Comparison of ENCODE assay signal across 17 cellular contexts in genomic region chr10:110190170-110190569, GRCh38. TPM values are rescaled to one million over a fixed set of nuclear protein-coding genes. Genes with fewer than 3 reads are reported as not detected.
DNase-seq lines count a peak whose midpoint lies in the region; ATAC-seq and TF ChIP-seq lines count a peak whose summit lies in the region.
"Had no signal": no experiment of that assay in that cellular context is flagged by ENCODE, and none has a peak within 500 bp of the region (broad histone marks: within the 10 kb centered on the region; RNA-seq: fewer than 3 reads in every experiment).

No MANE protein-coding gene starts in this region.

- H3K9me3 Mint-ChIP-seq in activated CD8-positive, alpha-beta memory T cell treated with anti-CD3 and anti-CD28 coated beads, Interleukin-2, amount 10 ng/mL, durations not matched to agents 7 days and 5 days (ENCODE audit: low read depth): no peaks in the 10 kb centered on the region
- H3K9me3 Mint-ChIP-seq in osteocyte (ENCODE audit: unreplicated experiment): peaks cover 7% of the 10 kb centered on the region
- H3K9me3 Mint-ChIP-seq: H9 had no signal

- CTCF ChIA-PET in activated CD8-positive, alpha-beta memory T cell treated with anti-CD3 and anti-CD28 coated beads, Interleukin-2, amount 10 ng/mL, durations not matched to agents 7 days and 5 days (lab: Charles Lee): interaction anchor here (0.9 to 2.6 kb wide), 4 partner anchors 15 to 52 kb away, joined by 3 to 8 read pairs (median 6); partner anchors contain the start of gene MXI1
- CTCF ChIA-PET in HEK293 (lab: Yijun Ruan, JAX): interaction anchor here (1.2 to 6.3 kb wide), 2 partner anchors 16 to 17 kb away, joined by 3 to 23 read pairs; partner anchors contain the start of gene MXI1

- no peak for TF ChIP-seq CTCF in HEK293 (tag by site-specific recombination; IDR thresholded peaks at IDR 0.05)
- TF ChIP-seq CTCF in osteocyte (IDR thresholded peaks at IDR 0.05): no peak
- TF ChIP-seq CTCF in GM13977 (IDR thresholded peaks at IDR 0.05; ENCODE audit: extremely low read depth, insufficient read depth, missing control alignments): no peak

- no peaks in the 10 kb centered on the region for H3K9me3 ChIP-seq in HEK293 (ENCODE audit: control insufficient read depth, insufficient read depth, low read depth, low read length)
- H3K9me3 ChIP-seq: BLaER1 had no signal

- H3K36me3 Mint-ChIP-seq in activated CD8-positive, alpha-beta memory T cell treated with anti-CD3 and anti-CD28 coated beads, Interleukin-2, amount 10 ng/mL, durations not matched to agents 7 days and 5 days: peaks cover 6% of the 10 kb centered on the region
- H3K36me3 Mint-ChIP-seq in osteocyte (ENCODE audit: unreplicated experiment): no peaks in the 10 kb centered on the region

- no peak overlapping the region for H3K27ac Mint-ChIP-seq in activated CD8-positive, alpha-beta memory T cell treated with anti-CD3 and anti-CD28 coated beads, Interleukin-2, amount 10 ng/mL, durations not matched to agents 7 days and 5 days
- no peak overlapping the region for H3K27ac Mint-ChIP-seq in osteocyte (ENCODE audit: unreplicated experiment)
- H3K27ac Mint-ChIP-seq: H9 had no signal

- POLR2A ChIA-PET in HEK293 (lab: Yijun Ruan, JAX): interaction anchor here (1.4 kb wide), 1 partner anchor 21 kb away, joined by 3 read pairs; no protein-coding TSS in a partner anchor

- H3K4me3 ChIP-seq in HEK293 (ENCODE audit: low read depth, low read length): no peak overlapping the region
- H3K4me3 ChIP-seq: BLaER1 had no signal

- no peaks in the 10 kb centered on the region for H3K36me3 ChIP-seq in HEK293 (ENCODE audit: control insufficient read depth in 2 of 2, insufficient read depth in 1 of 2, low read length in 2 of 2)
- H3K36me3 ChIP-seq: BLaER1 had no signal

- H3K4me1 ChIP-seq in HEK293 (ENCODE audit: control insufficient read depth, insufficient read depth, low read length): no peaks in the 10 kb centered on the region
- H3K4me1 ChIP-seq: BLaER1 had no signal

- H3K4me1 Mint-ChIP-seq in activated CD8-positive, alpha-beta memory T cell treated with anti-CD3 and anti-CD28 coated beads, Interleukin-2, amount 10 ng/mL, durations not matched to agents 7 days and 5 days: peaks cover 13% of the 10 kb centered on the region
- no peaks in the 10 kb centered on the region for H3K4me1 Mint-ChIP-seq in osteocyte (ENCODE audit: unreplicated experiment)

- peaks cover 61% of the 10 kb centered on the region for H3K27me3 Mint-ChIP-seq in activated CD8-positive, alpha-beta memory T cell treated with anti-CD3 and anti-CD28 coated beads, Interleukin-2, amount 10 ng/mL, durations not matched to agents 7 days and 5 days
- peaks cover 55% of the 10 kb centered on the region for H3K27me3 Mint-ChIP-seq in osteocyte (ENCODE audit: unreplicated experiment)

- DNase-seq in activated CD8-positive, alpha-beta memory T cell treated with anti-CD3 and anti-CD28 coated beads, Interleukin-2, amount 10 ng/mL, durations not matched to agents 7 days and 5 days: peak; percentile 4
- no peak for DNase-seq in activated CD8-positive, alpha-beta memory T cell treated with anti-CD3 and anti-CD28 coated beads, Interleukin-2, amount 50 U/mL, for 4 hours
- DNase-seq in osteocyte (ENCODE audit: extremely low spot score, unreplicated experiment): peak; percentile 15
- no peak for DNase-seq in GM13977 (ENCODE audit: low spot score)
- no peak for DNase-seq in NCI-H2107 (lab: John Stamatoyannopoulos, UW)
- DNase-seq: 8988T; AML-193; Caco-2; CD8-positive, alpha-beta memory T cell; DMS53; GOT3; H9 had no signal

- in situ Hi-C loops in GM13977 (cut with MboI; ENCODE audit: low pct_unique_long_range_greater_than_20kb, low sequenced_read_pairs, unreplicated experiment): no loop called here

- H3K4me3 Mint-ChIP-seq in activated CD8-positive, alpha-beta memory T cell treated with anti-CD3 and anti-CD28 coated beads, Interleukin-2, amount 10 ng/mL, durations not matched to agents 7 days and 5 days: no peak overlapping the region
- no peak overlapping the region for H3K4me3 Mint-ChIP-seq in osteocyte (ENCODE audit: unreplicated experiment)
- H3K4me3 Mint-ChIP-seq: CD8-positive, alpha-beta memory T cell; H9 had no signal

- no peak overlapping the region for H3K27ac ChIP-seq in HEK293 (ENCODE audit: extremely low read depth, low read depth, low read length)
- H3K27ac ChIP-seq: BLaER1, HL-60 had no signal

- ATAC-seq in activated CD8-positive, alpha-beta memory T cell treated with anti-CD3 and anti-CD28 coated beads, Interleukin-2, amount 10 ng/mL, durations not matched to agents 7 days and 5 days: no peak
- ATAC-seq in esophagus mucosa (peak; percentile 78), HG03097 (IDR thresholded peaks at IDR 0.05; ENCODE audit: low FRiP score, unreplicated experiment) (no peak)

TF ChIP-seq in HEK293, 187 proteins besides CTCF, POLR2A, EP300 and RAD21:
- TF ChIP-seq ZNF335 (tag by site-specific recombination; conservative IDR thresholded peaks at IDR 0.05) (no peak), ZNF664 (tag by site-specific recombination; IDR thresholded peaks at IDR 0.05) (0 out of 2 replicates have a peak, but pooled peaks have one; percentile 15), ZFP3 (tag by site-specific recombination; IDR thresholded peaks at IDR 0.05; ENCODE audit: low read depth) (no peak), ZNF660 (tag by site-specific recombination; IDR thresholded peaks at IDR 0.05) (no peak)

RNA-seq across cellular contexts. Expression of gene MXI1, which starts 17.2 kb away (rescaled TPM):
- 10 to 100 TPM; 13.6 to 29.1 TPM for total RNA-seq in activated CD8-positive, alpha-beta memory T cell treated with anti-CD3 and anti-CD28 coated beads, Interleukin-2, amount 10 ng/mL, durations not matched to agents 7 days and 5 days
- total RNA-seq in esophagus mucosa (35.8 TPM), osteocyte (31.9 and 32.2 TPM in 2 replicates)

Comparison
In these comparisons a context has a peak if more than half of its experiments do, and no peak if none do; other contexts are left out.
1. DNase-seq: peak in activated CD8-positive, alpha-beta memory T cell treated with anti-CD3 and anti-CD28 coated beads, Interleukin-2, amount 10 ng/mL, durations not matched to agents 7 days and 5 days (single experiment) and osteocyte (single experiment); none in activated CD8-positive, alpha-beta memory T cell treated with anti-CD3 and anti-CD28 coated beads, Interleukin-2, amount 50 U/mL, for 4 hours (single experiment), GM13977 (single experiment) and NCI-H2107 (single experiment).